17 cellular contexts compared by ENCODE assay signal in the genomic region with DNA sequence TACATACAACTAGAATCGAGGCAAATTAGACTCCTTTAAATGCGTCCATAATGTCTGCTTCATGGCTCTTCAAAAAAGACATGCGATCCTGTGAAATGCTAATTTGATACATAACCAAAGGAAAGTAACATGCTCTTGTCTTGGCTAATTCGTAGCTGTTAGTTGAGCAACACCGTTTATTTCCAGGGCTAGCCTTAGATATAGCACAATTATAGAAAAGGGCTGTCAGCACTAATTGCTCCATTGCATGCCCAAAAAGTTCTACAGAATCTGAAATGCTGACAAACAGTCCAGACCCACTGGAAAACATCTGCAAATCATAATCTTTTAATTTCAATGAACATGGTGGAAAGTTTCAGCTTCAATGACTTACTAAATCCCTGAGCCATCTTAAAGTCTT.
"Had no signal": no experiment of that assay in that cellular context is flagged by ENCODE, and none has a peak within 500 bp of the region (broad histone marks: within the 10 kb centered on the region; RNA-seq: fewer than 3 reads in every experiment).

No MANE protein-coding gene starts in this region.

- DNase-seq: activated CD4-positive, alpha-beta T cell treated with anti-CD3 and anti-CD28 coated beads for 1 hour; activated CD4-positive, alpha-beta T cell treated with anti-CD3 and anti-CD28 coated beads, Interleukin-2, amount 50 U/mL, for 4 hours; activated naive CD4-positive, alpha-beta T cell treated with Interleukin-2 at 50 U/mL for 16 hours; aorta; cortex of kidney; effector CD4-positive, alpha-beta T cell; esophagus squamous epithelium; foreskin keratinocyte; head of caudate nucleus; kidney glomerular epithelial cell; left ventricle myocardium superior; mucosa of descending colon; naive thymus-derived CD4-positive, alpha-beta T cell; stimulated activated CD4-positive, alpha-beta T cell treated with anti-CD3 and anti-CD28 coated beads, Interleukin-12 subunit alpha, Interleukin-12 subunit beta, amount 100 ng/mL, for 4 hours; stimulated activated CD4-positive, alpha-beta T cell treated with anti-CD3 and anti-CD28 coated beads, Interleukin-2, amount 100 ng/mL, for 24 hours; thyroid gland had no signal

- H2AFZ ChIP-seq: parathyroid adenoma had no signal

- H3K9ac ChIP-seq: parathyroid adenoma had no signal

- H3K4me3 ChIP-seq: esophagus squamous epithelium, mucosa of descending colon, thyroid gland had no signal

- H3K36me3 ChIP-seq: esophagus squamous epithelium, thyroid gland had no signal

- H3K79me2 ChIP-seq: parathyroid adenoma had no signal

- H3K4me1 ChIP-seq: esophagus squamous epithelium, foreskin keratinocyte, parathyroid adenoma, thyroid gland had no signal

- H3K27ac ChIP-seq: esophagus squamous epithelium, foreskin keratinocyte, parathyroid adenoma, thyroid gland had no signal

- H3K9me3 ChIP-seq: esophagus squamous epithelium, mucosa of descending colon, thyroid gland had no signal

- H3K27me3 ChIP-seq: thyroid gland had no signal
